2 cellular contexts compared by ENCODE assay signal in genomic region chr4:145938618-145939177, GRCh38.
TF ChIP-seq lines count a peak whose summit lies in the region.

Gene ZNF827, minus strand, starts transcription at chr4:145938823. Its CDS starts 416 bp downstream, at chr4:145938407.

TF ChIP-seq in IMR-90, 13 proteins besides CTCF, POLR2A, EP300 and RAD21:
- TF ChIP-seq BHLHE40 (IDR thresholded peaks at IDR 0.05; ENCODE audit: low read depth, low read length) (peak; percentile 30; the same call in 1 of the 2 replicates), MAZ (IDR thresholded peaks at IDR 0.05; ENCODE audit: borderline replicate concordance, low read depth, low read length) (0 out of 2 replicates have a peak, but pooled peaks have one; percentile 25), NFE2L2 (IDR thresholded peaks at IDR 0.05; ENCODE audit: low read depth, low read length) (0 out of 2 replicates have a peak, but pooled peaks have one; percentile 1), USF2 (IDR thresholded peaks at IDR 0.05; ENCODE audit: low read depth, low read length) (no peak), ELK1 (IDR thresholded peaks at IDR 0.05; ENCODE audit: borderline replicate concordance, low read depth, low read length) (no peak), FOS (IDR thresholded peaks at IDR 0.05; ENCODE audit: low read depth, low read length) (no peak), RFX5 (IDR thresholded peaks at IDR 0.05; ENCODE audit: low read depth, low read length) (no peak), CEBPB (IDR thresholded peaks at IDR 0.05; ENCODE audit: low read depth, low read length) (no peak)

TF ChIP-seq in SK-N-SH, 30 proteins besides CTCF, POLR2A, EP300 and RAD21:
- no peak for TF ChIP-seq EZH2phosphoT487 (IDR thresholded peaks at IDR 0.05; ENCODE audit: borderline replicate concordance, low read depth)
- no peak for TF ChIP-seq IRF3 (IDR thresholded peaks at IDR 0.05; ENCODE audit: low read depth, low read length)
- no peak for TF ChIP-seq FOXM1 (IDR thresholded peaks at IDR 0.05; ENCODE audit: low read depth)
- no peak for TF ChIP-seq RXRA (IDR thresholded peaks at IDR 0.05; ENCODE audit: borderline replicate concordance, low read depth)
- peak; percentile 71; the same call in 1 of the 2 replicates for TF ChIP-seq MAX (IDR thresholded peaks at IDR 0.05; ENCODE audit: low read depth)
- TF ChIP-seq RFX5 (IDR thresholded peaks at IDR 0.05; ENCODE audit: low read length) = no peak
- no peak for TF ChIP-seq MEF2A (IDR thresholded peaks at IDR 0.05; ENCODE audit: borderline replicate concordance, low read depth)
- TF ChIP-seq TCF12 (IDR thresholded peaks at IDR 0.05) = peak; percentile 19; the same call in 1 of the 2 replicates
- TF ChIP-seq MXI1 (IDR thresholded peaks at IDR 0.05; ENCODE audit: low read depth, low read length) = peak; percentile 57; the same call in 1 of the 2 replicates
- TF ChIP-seq ELF1 (IDR thresholded peaks at IDR 0.05) = no peak
- TF ChIP-seq RCOR1 (IDR thresholded peaks at IDR 0.05; ENCODE audit: low read length) = no peak
- TF ChIP-seq SMC3 (IDR thresholded peaks at IDR 0.05; ENCODE audit: low read depth, low read length) = no peak; the same call in 1 of the 2 replicates
- no peak for TF ChIP-seq TEAD4 (IDR thresholded peaks at IDR 0.05; ENCODE audit: borderline replicate concordance, insufficient read depth)
- peak; percentile 81 for TF ChIP-seq TAF1 (IDR thresholded peaks at IDR 0.05; ENCODE audit: borderline replicate concordance, low read depth, low read length)
- no peak for TF ChIP-seq GATA2 (CRISPR knock-in tag; IDR thresholded peaks at IDR 0.05)
- peak; percentile 89 for TF ChIP-seq CHD2 (IDR thresholded peaks at IDR 0.05; ENCODE audit: low read length, partially characterized antibody)
- TF ChIP-seq SIN3A (IDR thresholded peaks at IDR 0.05; ENCODE audit: borderline replicate concordance, low read depth, low read length) = peak; percentile 60; the same call in 1 of the 2 replicates
- TF ChIP-seq REST (IDR thresholded peaks at IDR 0.05; ENCODE audit: low read depth, low read length) = no peak
- TF ChIP-seq NFIC (IDR thresholded peaks at IDR 0.05; ENCODE audit: borderline replicate concordance) = no peak
- 0 out of 2 replicates have a peak, but pooled peaks have one; percentile 24 for TF ChIP-seq PBX3 (IDR thresholded peaks at IDR 0.05)
- no peak for TF ChIP-seq GABPA (IDR thresholded peaks at IDR 0.05; ENCODE audit: low read depth)
- no peak for TF ChIP-seq YY1 (IDR thresholded peaks at IDR 0.05; ENCODE audit: low read depth)
- peak; percentile 70 for TF ChIP-seq ZBTB33 (IDR thresholded peaks at IDR 0.05; ENCODE audit: borderline replicate concordance, low read depth)
- TF ChIP-seq FOSL2 (IDR thresholded peaks at IDR 0.05; ENCODE audit: borderline replicate concordance, low read depth) = no peak
- TF ChIP-seq POLR2AphosphoS5 (IDR thresholded peaks at IDR 0.05; ENCODE audit: low read depth, low read length) = 0 out of 2 replicates have a peak, but pooled peaks have one; percentile 31
- TF ChIP-seq JUND (IDR thresholded peaks at IDR 0.05) = no peak
- peak; percentile 26; the same call in 1 of the 2 replicates for TF ChIP-seq FOXJ3 (CRISPR knock-in tag; IDR thresholded peaks at IDR 0.05)
- TF ChIP-seq USF1 (IDR thresholded peaks at IDR 0.05; ENCODE audit: borderline replicate concordance, low read depth) = 0 out of 2 replicates have a peak, but pooled peaks have one; percentile 13
- TF ChIP-seq USF2 (IDR thresholded peaks at IDR 0.05; ENCODE audit: borderline replicate concordance, low read depth, low read length) = no peak
- TF ChIP-seq NRF1 (IDR thresholded peaks at IDR 0.05; ENCODE audit: low read depth, low read length) = no peak
